In the genomic region with DNA sequence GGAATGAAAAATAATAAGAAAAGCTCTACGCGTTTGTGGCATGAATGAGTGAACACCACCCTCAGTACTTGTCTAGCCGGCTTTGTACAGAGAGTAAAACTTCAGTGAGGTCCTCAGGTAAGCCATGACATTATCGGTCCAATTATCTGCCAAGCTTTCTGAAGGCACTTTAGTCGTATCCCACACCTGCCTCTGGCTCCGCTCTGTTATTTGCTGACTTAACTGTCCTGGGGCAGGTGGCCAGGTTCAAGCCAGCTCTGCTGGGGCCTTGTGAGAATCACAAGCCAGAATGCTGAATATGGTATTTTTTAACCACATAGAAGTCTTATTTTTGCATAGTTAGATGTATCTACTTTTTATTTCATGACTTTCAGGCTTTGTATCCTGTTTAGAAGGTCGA, we compare ENCODE assay signal across 25 cellular contexts.
DNase-seq lines count a peak whose midpoint lies in the region; ATAC-seq and TF ChIP-seq lines count a peak whose summit lies in the region.
"Had no signal": no experiment of that assay in that cellular context is flagged by ENCODE, and none has a peak within 500 bp of the region (broad histone marks: within the 10 kb centered on the region; RNA-seq: fewer than 3 reads in every experiment).

No MANE protein-coding gene starts in this region.

- DNase-seq in Right ventricle myocardium inferior (ENCODE audit: missing footprints), result no peak
- DNase-seq in left cardiac atrium, result no peak
- peak; percentile 67 for DNase-seq in NCI-H510A treated with DMSO at 0.1 percent for 48 hours (lab: John Stamatoyannopoulos, UW)
- no peak for DNase-seq in epithelial cell of prostate (ENCODE audit: low read depth, low spot score)
- DNase-seq in uterus, result no peak
- no peak for DNase-seq in GM19240 (ENCODE audit: insufficient read length, low spot score)
- DNase-seq: activated CD4-positive, alpha-beta T cell treated with anti-CD3 and anti-CD28 coated beads for 36 hours; activated CD8-positive, alpha-beta T cell treated with anti-CD3 and anti-CD28 coated beads, Interleukin-2, amount 10 ng/mL, durations not matched to agents 7 days and 5 days; activated naive CD4-positive, alpha-beta T cell treated with anti-CD3 and anti-CD28 coated beads, Interleukin-2, amount 10 ng/mL, durations not matched to agents 7 days and 5 days; adrenal gland; CD4-positive, alpha-beta memory T cell; EL; hypothalamus; NCI-H1436; NCI-H2107; NCI-H446 treated with DMSO at 0.1 percent for 48 hours; ovary; SJCRH30; stimulated activated naive CD4-positive, alpha-beta T cell treated with Interleukin-2 at 50 U/mL for 16 hours; SW 1271 had no signal

- no peaks in the 10 kb centered on the region for H3K4me1 ChIP-seq in uterus
- H3K4me1 ChIP-seq: adrenal gland, SJCRH30 had no signal

- ATAC-seq in Right ventricle myocardium inferior (peak; percentile 6), left cardiac atrium (no peak), HG03039 (IDR thresholded peaks at IDR 0.05; ENCODE audit: unreplicated experiment) (no peak)
- ATAC-seq: activated CD4-positive, alpha-beta T cell treated with anti-CD3 and anti-CD28 coated beads for 36 hours; activated CD8-positive, alpha-beta T cell treated with anti-CD3 and anti-CD28 coated beads, Interleukin-2, amount 10 ng/mL, durations not matched to agents 7 days and 5 days; gastroesophageal sphincter; K562 had no signal

- TF ChIP-seq POLR2A in uterus (IDR thresholded peaks at IDR 0.05), result no peak

- peak overlapping the region; percentile 66 for H3K27ac ChIP-seq in epithelial cell of prostate
- H3K27ac ChIP-seq in uterus, result peak overlapping the region; percentile 64 to 87
- H3K27ac ChIP-seq: ovary, SJCRH30, skin epidermis, VCaP had no signal

- H3K4me3 ChIP-seq in uterus, result no peak overlapping the region
- H3K4me3 ChIP-seq: adrenal gland, gastroesophageal sphincter, K562, ovary, SJCRH30, skin epidermis had no signal

- TF ChIP-seq CTCF in uterus (IDR thresholded peaks at IDR 0.05), result no peak

- no peaks in the 10 kb centered on the region for H3K9me3 ChIP-seq in uterus
- H3K9me3 ChIP-seq: adrenal gland, gastroesophageal sphincter, ovary, SJCRH30 had no signal

- no peaks in the 10 kb centered on the region for H3K36me3 ChIP-seq in uterus
- H3K36me3 ChIP-seq: adrenal gland, gastroesophageal sphincter, ovary, SJCRH30 had no signal

- intact Hi-C loops in Right ventricle myocardium inferior (cut with DNase I) (no loop called here), left cardiac atrium (cut with DNase I) (no loop called here), uterus (cut with DNase I; ENCODE audit: low total_unique reads) (no loop called here)

- no peaks in the 10 kb centered on the region for H3K27me3 ChIP-seq in uterus
- H3K27me3 ChIP-seq: adrenal gland, gastroesophageal sphincter, ovary, SJCRH30 had no signal
